ENCODE assay signal across 9 cellular contexts in the genomic region with DNA sequence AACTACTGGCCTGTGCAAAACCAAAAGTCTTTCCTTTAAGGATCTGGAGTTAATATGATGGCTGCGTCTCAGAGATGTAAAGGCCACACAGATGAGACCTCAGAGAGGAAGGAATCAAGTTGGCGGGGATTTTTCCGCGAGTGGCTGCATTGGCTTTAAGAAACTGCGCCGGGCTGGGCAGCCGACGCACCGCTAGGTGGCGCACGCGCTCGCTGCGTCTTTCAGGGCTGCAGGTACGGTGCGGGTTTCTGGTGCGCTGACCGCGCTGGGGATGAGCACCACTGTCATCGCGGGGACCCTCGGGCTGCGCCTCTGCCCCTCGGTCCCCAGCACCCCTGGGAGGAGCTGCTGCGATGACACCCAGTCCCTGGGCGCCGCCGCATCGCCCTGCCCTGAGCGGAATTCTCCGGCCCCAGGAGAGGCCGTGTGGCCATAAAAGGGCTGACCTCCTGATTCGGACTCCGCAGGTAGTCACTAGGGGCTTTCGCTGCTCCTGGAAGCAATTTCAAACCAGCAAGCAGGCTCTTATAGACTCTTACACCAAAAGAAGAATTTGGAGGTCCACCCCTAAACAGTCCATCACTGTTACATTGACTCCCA.
A peak's percentile ranks its signal among the peaks of the same experiment; 100 is the strongest.
DNase-seq lines count a peak whose midpoint lies in the region; ATAC-seq and TF ChIP-seq lines count a peak whose summit lies in the region.
"Had no signal": no experiment of that assay in that cellular context is flagged by ENCODE, and none has a peak within 500 bp of the region (broad histone marks: within the 10 kb centered on the region; RNA-seq: fewer than 3 reads in every experiment).

No MANE protein-coding gene starts in this region.

- H3K14ac ChIP-seq in IMR-90 (replicated peaks; ENCODE audit: low read depth, low read length), result no peak overlapping the region

- H3K27me3 ChIP-seq in IMR-90 (ENCODE audit: control insufficient read depth, insufficient read depth, low read length) (peaks cover 28% of the 10 kb centered on the region), skeletal muscle satellite cell (ENCODE audit: control insufficient read depth, insufficient read depth, low read length) (peaks cover 11% of the 10 kb centered on the region)
- H3K27me3 ChIP-seq: SJCRH30 had no signal

- H3K36me3 ChIP-seq in IMR-90 (ENCODE audit: control insufficient read depth, insufficient read depth, low read length) (no peaks in the 10 kb centered on the region), skeletal muscle satellite cell (ENCODE audit: insufficient read depth, low read length) (no peaks in the 10 kb centered on the region)
- H3K36me3 ChIP-seq: SJCRH30 had no signal

- H3K56ac ChIP-seq in IMR-90 (ENCODE audit: extremely low read depth, insufficient read depth, low read length), result no peak overlapping the region

- DNase-seq in D341Med (ENCODE audit: low spot score), result peak; percentile 89
- DNase-seq in IMR-90, result peak; percentile 38
- peak; percentile 9 for DNase-seq in T follicular helper cell (ENCODE audit: low read depth)
- DNase-seq in anterior cingulate cortex (lab: John Stamatoyannopoulos, UW), result peak in 44 of 58 donors; percentile 7 to 84 (median 27)
- DNase-seq in hippocampal formation (lab: John Stamatoyannopoulos, UW), result peak; percentile 9 to 22

- no peaks in the 10 kb centered on the region for H4K20me1 ChIP-seq in IMR-90 (ENCODE audit: insufficient read depth, low read length)

- peak; percentile 85 for ATAC-seq in IMR-90 (ENCODE audit: low read depth)
- no peak for ATAC-seq in GM18505 (IDR thresholded peaks at IDR 0.05; ENCODE audit: unreplicated experiment)
- no peak for ATAC-seq in GM19395 (IDR thresholded peaks at IDR 0.05; ENCODE audit: unreplicated experiment)

- H3K9me3 ChIP-seq in IMR-90 (ENCODE audit: control insufficient read depth, insufficient read depth, low read length) (no peaks in the 10 kb centered on the region), skeletal muscle satellite cell (replicated peaks; ENCODE audit: low read length) (no peaks in the 10 kb centered on the region)
- H3K9me3 ChIP-seq: SJCRH30 had no signal

- H2BK120ac ChIP-seq in IMR-90 (ENCODE audit: low read depth, low read length), result no peak overlapping the region

- POLR2A ChIA-PET in IMR-90 (lab: Charles Lee; ENCODE audit: unreplicated experiment), result no interaction called here

- dilution Hi-C loops in IMR-90 (cut with HindIII; ENCODE audit: low sequenced_read_pairs, unreplicated experiment), result no loop called here

- H3K9ac ChIP-seq in IMR-90 (ENCODE audit: low read depth, low read length) (no peak overlapping the region), skeletal muscle satellite cell (ENCODE audit: low read depth, low read length) (no peak overlapping the region)

- H3K4ac ChIP-seq in IMR-90 (ENCODE audit: low read depth, low read length), result no peak overlapping the region

- no peak overlapping the region for H2AK5ac ChIP-seq in IMR-90 (ENCODE audit: low read depth, low read length)

- intact Hi-C loops in IMR-90 (cut with micrococcal nuclease), result no loop called here

- H4K91ac ChIP-seq in IMR-90 (ENCODE audit: insufficient read depth, low read depth, low read length), result no peak overlapping the region

- H2BK5ac ChIP-seq in IMR-90 (ENCODE audit: low read depth, low read length, poor library complexity, severe bottlenecking), result no peak overlapping the region

- H3K18ac ChIP-seq in IMR-90 (ENCODE audit: low read depth, low read length), result no peak overlapping the region

- H2BK15ac ChIP-seq in IMR-90 (ENCODE audit: low read depth, low read length), result no peak overlapping the region

- WGBS in IMR-90 (ENCODE audit: extremely low coverage in 2 of 2, insufficient read length in 1 of 2), 2 experiments, result 7% methylated on average over 23 of the region's 35 CpGs; no CpG with 5 or more reads in 1 of the 2 experiments

- TF ChIP-seq CTCF in IMR-90 (conservative IDR thresholded peaks at IDR 0.05; ENCODE audit: low read depth, low read length), result peak; percentile 72

- H3K4me1 ChIP-seq in IMR-90 (ENCODE audit: control insufficient read depth, insufficient read depth, low read length), result peaks cover 2% of the 10 kb centered on the region; the same call in 1 of the 2 replicates
- peaks cover 15% of the 10 kb centered on the region for H3K4me1 ChIP-seq in skeletal muscle satellite cell (ENCODE audit: control insufficient read depth, insufficient read depth, low read length)
- H3K4me1 ChIP-seq: SJCRH30 had no signal

- H4K5ac ChIP-seq in IMR-90 (ENCODE audit: low read depth, low read length), result no peak overlapping the region

- CTCF ChIA-PET in IMR-90 (lab: Yijun Ruan, JAX), result interaction anchor here (1.0 to 1.4 kb wide), 5 partner anchors 10 to 677 kb away, joined by 3 to 5 read pairs (median 3); no protein-coding TSS in a partner anchor

- no peak overlapping the region for H2BK20ac ChIP-seq in IMR-90 (ENCODE audit: low read depth, low read length)

- BruUV-seq in IMR-90 (replicated peaks; lab: Mats Ljungman, UMichigan), result no TSS peak

- in situ Hi-C loops in IMR-90 (cut with MboI; ENCODE audit: low sequenced_read_pairs), result no loop called here

- H2AK9ac ChIP-seq in IMR-90 (replicated peaks; ENCODE audit: low read depth, low read length, poor library complexity), result no peak overlapping the region

- no peak overlapping the region for H3K4me3 ChIP-seq in IMR-90 (ENCODE audit: insufficient read depth, low read depth, low read length)
- H3K4me3 ChIP-seq in skeletal muscle satellite cell (ENCODE audit: low read length), result peak overlapping the region; percentile 41
- H3K4me3 ChIP-seq: SJCRH30 had no signal

- no peak overlapping the region for H3K23ac ChIP-seq in IMR-90 (ENCODE audit: low read depth, low read length)

- no peak for TF ChIP-seq POLR2A in IMR-90 (IDR thresholded peaks at IDR 0.05; ENCODE audit: low read depth, low read length)
- TF ChIP-seq POLR2A in GM18505 (IDR thresholded peaks at IDR 0.05; ENCODE audit: borderline replicate concordance, extremely low read depth, insufficient read depth, insufficient read length), result no peak

- H3K4me2 ChIP-seq in IMR-90 (ENCODE audit: low read depth, low read length), result peak overlapping the region; percentile 38; the same call in 1 of the 2 replicates
- peak overlapping the region; percentile 71 for H3K4me2 ChIP-seq in skeletal muscle satellite cell (ENCODE audit: low read length)

- H3K9me1 ChIP-seq in IMR-90 (ENCODE audit: insufficient read depth, low read length), result no peaks in the 10 kb centered on the region

- H4K8ac ChIP-seq in IMR-90 (ENCODE audit: low read depth in 2 of 2, low read length in 2 of 2), result no peak overlapping the region

- no peaks in the 10 kb centered on the region for H3K79me1 ChIP-seq in IMR-90 (ENCODE audit: low read depth in 1 of 2, low read length in 2 of 2)

- TF ChIP-seq RAD21 in IMR-90 (IDR thresholded peaks at IDR 0.05; ENCODE audit: low read length), result peak; percentile 58

- H2AFZ ChIP-seq in IMR-90 (replicated peaks; ENCODE audit: low read length, poor library complexity), result peak overlapping the region; percentile 58

- no peak overlapping the region for H3K27ac ChIP-seq in IMR-90 (ENCODE audit: insufficient read depth, low read length)
- H3K27ac ChIP-seq: SJCRH30 had no signal

TF ChIP-seq in IMR-90, 13 proteins besides CTCF, POLR2A, EP300 and RAD21:
- TF ChIP-seq SMC3 (IDR thresholded peaks at IDR 0.05; ENCODE audit: low read depth, low read length), result peak; percentile 36
- TF ChIP-seq NFE2L2 (IDR thresholded peaks at IDR 0.05; ENCODE audit: low read depth, low read length), result no peak
- no peak for TF ChIP-seq MXI1 (IDR thresholded peaks at IDR 0.05; ENCODE audit: borderline replicate concordance, low read depth, low read length)
- no peak for TF ChIP-seq CEBPB (IDR thresholded peaks at IDR 0.05; ENCODE audit: low read depth, low read length)

Comparison
In these comparisons a context has a peak if more than half of its experiments do, and no peak if none do; other contexts are left out.
1. DNase-seq: peak in every context shown above with its lines; median percentile 89 in D341Med; 38 in IMR-90; 27 in anterior cingulate cortex; 16 in hippocampal formation; 9 in T follicular helper cell.